8 cellular contexts compared by ENCODE assay signal in the genomic region with DNA sequence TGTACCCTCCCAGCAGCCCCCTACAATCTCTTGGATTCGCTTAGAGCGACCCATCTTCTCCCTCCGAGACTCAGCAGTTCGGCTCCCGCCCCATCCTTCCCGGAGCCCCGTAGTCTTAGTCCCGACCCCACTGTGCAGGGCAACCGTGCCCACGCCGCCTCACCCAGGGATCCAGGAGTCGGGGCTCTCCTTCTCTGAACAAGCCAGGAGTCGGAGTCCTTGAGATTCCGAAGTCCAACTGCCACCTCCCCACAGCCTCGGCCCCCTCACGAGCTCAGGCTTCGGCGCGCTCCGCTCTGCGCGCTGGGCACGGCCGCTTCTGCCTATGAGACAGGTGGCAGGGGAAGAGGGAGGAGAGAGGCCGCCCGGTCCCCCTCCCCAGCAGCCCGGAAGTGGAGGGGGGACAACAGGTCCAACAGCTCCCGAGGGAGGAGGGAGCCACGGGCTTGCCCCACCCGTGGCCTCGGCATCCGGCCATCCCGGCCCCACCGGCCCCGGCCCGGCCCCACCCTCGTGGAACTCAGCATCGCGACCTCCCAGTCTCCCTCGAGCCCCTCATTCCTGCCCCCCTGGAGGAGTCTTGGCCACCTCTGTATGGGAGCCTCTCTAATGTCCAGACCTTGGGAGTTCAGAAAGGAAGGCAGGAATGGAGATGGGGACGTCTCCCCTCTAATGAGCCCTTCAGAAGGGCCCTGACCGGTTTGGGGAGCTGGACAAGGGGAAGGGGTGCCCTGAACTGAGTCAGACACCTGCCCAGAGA. TPM values are rescaled to one million over a fixed set of nuclear protein-coding genes. Genes with fewer than 3 reads are reported as not detected.
A peak's percentile ranks its signal among the peaks of the same experiment; 100 is the strongest.
DNase-seq lines count a peak whose midpoint lies in the region; TF ChIP-seq lines count a peak whose summit lies in the region.

A gene (minus strand): TSS at position 321 of the 760 bp plus-strand sequence. CDS start 628 bp downstream, outside the sequence.

- H2AFZ ChIP-seq in parathyroid adenoma, result peak within 1 kb of the TSS; percentile 95

- peaks cover 6% of the 10 kb centered on the region for H3K4me1 ChIP-seq in parathyroid adenoma

- CTCF ChIA-PET in GM10248 (lab: Yijun Ruan, JAX), result interaction anchor here (1.0 to 3.8 kb wide), 16 partner anchors 9 to 95 kb away, joined by 3 to 22 read pairs (median 5); a partner anchor contains a TSS

- peak; percentile 51 for DNase-seq in GM13976 (ENCODE audit: low spot score)
- DNase-seq in HFFc6, result no peak
- DNase-seq in NCI-H226, result peak; percentile 17
- DNase-seq in activated T-helper 1 cell treated with anti-CD3 and anti-CD28 coated beads, Interleukin-2, amount 50 U/mL, for 16 hours (ENCODE audit: low read depth in 1 of 2, low spot score in 1 of 2), result peak; percentile 19 to 38
- peak; percentile 36 for DNase-seq in glomerular visceral epithelial cell (ENCODE audit: extremely low spot score)
- DNase-seq in GM10248 (ENCODE audit: extremely low spot score), result no peak
- DNase-seq in NCI-H187 (lab: John Stamatoyannopoulos, UW), result no peak

- no peaks in the 10 kb centered on the region for H3K9me3 ChIP-seq in parathyroid adenoma (ENCODE audit: control insufficient read depth, low read length)

- no peaks in the 10 kb centered on the region for H3K27me3 ChIP-seq in parathyroid adenoma (ENCODE audit: control insufficient read depth, insufficient read depth, low read length)

- no peaks in the 10 kb centered on the region for H3K36me3 ChIP-seq in parathyroid adenoma (ENCODE audit: control insufficient read depth, insufficient read depth, low read length)

- H3K27ac Mint-ChIP-seq in HFFc6, result peak within 1 kb of the TSS; percentile 73

- peaks cover 28% of the 10 kb centered on the region for H3K36me3 Mint-ChIP-seq in HFFc6 (ENCODE audit: low read depth)

- H3K9ac ChIP-seq in parathyroid adenoma, result peak within 1 kb of the TSS; percentile 32

- H3K4me3 Mint-ChIP-seq in HFFc6, result peak within 1 kb of the TSS; percentile 89

- peak within 1 kb of the TSS; percentile 99 for H3K4me2 ChIP-seq in parathyroid adenoma (ENCODE audit: low read length)

- peak within 1 kb of the TSS; percentile 90 for H3K4me3 ChIP-seq in parathyroid adenoma (ENCODE audit: low read depth, low read length)

- TF ChIP-seq CTCF in GM13976 (IDR thresholded peaks at IDR 0.05; ENCODE audit: borderline replicate concordance, control extremely low read depth, extremely low read depth, insufficient read depth, missing control alignments) (no peak), HFFc6 (IDR thresholded peaks at IDR 0.05) (no peak), parathyroid adenoma (IDR thresholded peaks at IDR 0.05) (no peak), GM10248 (IDR thresholded peaks at IDR 0.05; ENCODE audit: control extremely low read depth, extremely low read depth, low read depth, missing control alignments) (no peak)

- in situ Hi-C loops in GM13976 (cut with MboI; ENCODE audit: low sequenced_read_pairs, unreplicated experiment), result no loop called here

- H3K9me3 Mint-ChIP-seq in HFFc6, result no peaks in the 10 kb centered on the region

- H3K27me3 Mint-ChIP-seq in HFFc6 (ENCODE audit: insufficient read depth), result peaks cover 1% of the 10 kb centered on the region; the same call in 1 of the 2 replicates

- POLR2A ChIA-PET in GM10248 (lab: Yijun Ruan, JAX), result interaction anchor here (0.7 to 1.0 kb wide), 2 partner anchors 28 to 41 kb away, joined by 3 read pairs; a partner anchor contains a TSS

- H3K27ac ChIP-seq in parathyroid adenoma, result peak within 1 kb of the TSS; percentile 80

- peaks cover 30% of the 10 kb centered on the region for H3K4me1 Mint-ChIP-seq in HFFc6 (ENCODE audit: low read depth)

- no peaks in the 10 kb centered on the region for H3K79me2 ChIP-seq in parathyroid adenoma

RNA-seq across cellular contexts. Expression of the gene that starts here (rescaled TPM):
- 10 to 100 TPM in 4 of 6 experiments, 1 to 10 TPM in 2; 7.5 to 12.5 (median 11.7) TPM for total RNA-seq in HFFc6 (2021; fragmentation: NEBNext Ultra II Directional; extraction: Animal tissue kit (Norgen Biotek cat#: 25700))

Comparison
In these comparisons a context has a peak if more than half of its experiments do, and no peak if none do; other contexts are left out.
1. DNase-seq: peak in GM13976 (single experiment), NCI-H226 (single experiment), activated T-helper 1 cell treated with anti-CD3 and anti-CD28 coated beads, Interleukin-2, amount 50 U/mL, for 16 hours (2 of 2) and glomerular visceral epithelial cell (single experiment); none in HFFc6 (single experiment), GM10248 (single experiment) and NCI-H187 (0 of 2).